Comparison of ENCODE assay signal across 8 cellular contexts in genomic region chr2:201232125-201232815, GRCh38. TPM values are rescaled to one million over a fixed set of nuclear protein-coding genes. Genes with fewer than 3 reads are reported as not detected.
DNase-seq lines count a peak whose midpoint lies in the region; ATAC-seq, FAIRE-seq and TF ChIP-seq lines count a peak whose summit lies in the region.

No MANE protein-coding gene starts in this region.

- no peaks in the 10 kb centered on the region for H3K27me3 Mint-ChIP-seq in endothelial cell (ENCODE audit: unreplicated experiment)

- no peak overlapping the region for H3K4me3 Mint-ChIP-seq in endothelial cell (ENCODE audit: unreplicated experiment)

- FAIRE-seq in HTR-8/SVneo (lab: Jason Lieb, UNC) = no peak

- H3K27ac Mint-ChIP-seq in endothelial cell (ENCODE audit: unreplicated experiment) = peak overlapping the region; percentile 72

- H3K36me3 Mint-ChIP-seq in endothelial cell (ENCODE audit: low read depth, unreplicated experiment) = no peaks in the 10 kb centered on the region

- H3K4me1 Mint-ChIP-seq in endothelial cell (ENCODE audit: unreplicated experiment) = peaks cover 23% of the 10 kb centered on the region

- DNase-seq in COR-L47 (lab: John Stamatoyannopoulos, UW) (peak; percentile 96), HTR-8/SVneo (ENCODE audit: insufficient read length, low spot score) (peak; percentile 92), NOMO-1 (lab: John Stamatoyannopoulos, UW; ENCODE audit: unreplicated experiment in 2 of 2) (peak; percentile 96 to 97), endothelial cell (ENCODE audit: low spot score) (peak; percentile 95), mucosa of gallbladder (ENCODE audit: low spot score) (peak; percentile 95)
- peak; percentile 93 for DNase-seq in activated CD8-positive, alpha-beta memory T cell treated with anti-CD3 and anti-CD28 coated beads for 24 hours
- DNase-seq in stimulated activated CD8-positive, alpha-beta memory T cell treated with anti-CD3 and anti-CD28 coated beads, Interleukin-4, amount 100 ng/mL, for 24 hours (ENCODE audit: low read depth) = peak; percentile 81

- ATAC-seq in GM19467 (IDR thresholded peaks at IDR 0.05; ENCODE audit: unreplicated experiment) = peak; percentile 47

- no peaks in the 10 kb centered on the region for H3K9me3 Mint-ChIP-seq in endothelial cell (ENCODE audit: unreplicated experiment)

- TF ChIP-seq CTCF in endothelial cell (IDR thresholded peaks at IDR 0.05; ENCODE audit: unreplicated experiment) = peak; percentile 89

RNA-seq across cellular contexts. Expression of gene CASP8, which starts 28.1 kb away (rescaled TPM):
- total RNA-seq in endothelial cell (ENCODE audit: unreplicated experiment) (14.9 TPM), mucosa of gallbladder (26.3 TPM)

RNA-seq across cellular contexts. Expression of gene CASP10, which starts 49.3 kb away (rescaled TPM):
- 38.6 TPM for total RNA-seq in endothelial cell (ENCODE audit: unreplicated experiment)
- 18.9 TPM for total RNA-seq in mucosa of gallbladder

Comparison
In these comparisons a context has a peak if more than half of its experiments do, and no peak if none do; other contexts are left out.
1. Peak in every context shown above with its lines: DNase-seq and ATAC-seq.